ENCODE assay signal across 22 cellular contexts in genomic region chr13:48618937-48619336, GRCh38. TPM values are rescaled to one million over a fixed set of nuclear protein-coding genes. Genes with fewer than 3 reads are reported as not detected.
DNase-seq lines count a peak whose midpoint lies in the region; ATAC-seq, FAIRE-seq and TF ChIP-seq lines count a peak whose summit lies in the region.
"Had no signal": no experiment of that assay in that cellular context is flagged by ENCODE, and none has a peak within 500 bp of the region (broad histone marks: within the 10 kb centered on the region; RNA-seq: fewer than 3 reads in every experiment).

No MANE protein-coding gene starts in this region.

- TF ChIP-seq CTCF in HepG2 (CRISPR knock-in tag; IDR thresholded peaks at IDR 0.05) = no peak
- TF ChIP-seq CTCF in right lobe of liver (IDR thresholded peaks at IDR 0.05) = no peak
- no peak for TF ChIP-seq CTCF in GM12878 (IDR thresholded peaks at IDR 0.05 in 2 of 3, conservative IDR thresholded peaks at IDR 0.05 in 1 of 3; ENCODE audit: control insufficient read depth in 2 of 3, extremely low read depth in 1 of 3, insufficient read depth in 1 of 3, low read depth in 3 of 3, low read length in 3 of 3)

- H4K20me1 ChIP-seq in HepG2 (ENCODE audit: insufficient read depth, low read length) (no peaks in the 10 kb centered on the region), GM12878 (ENCODE audit: control insufficient read depth, insufficient read depth) (no peaks in the 10 kb centered on the region)
- H4K20me1 ChIP-seq: BLaER1 treated with 17β-estradiol and CSF1 and Interleukin-3, amounts not matched to agents 10 nM and 100 nM had no signal

- H3K4me2 ChIP-seq in HepG2 (ENCODE audit: low read depth, low read length) (no peak overlapping the region), GM12878 (ENCODE audit: control insufficient read depth, insufficient read depth) (no peak overlapping the region)
- H3K4me2 ChIP-seq: BLaER1 treated with 17β-estradiol and CSF1 and Interleukin-3, amounts not matched to agents 10 nM and 100 nM had no signal

- H3K79me2 ChIP-seq in HepG2 (ENCODE audit: insufficient read depth, low read length) (no peaks in the 10 kb centered on the region), GM12878 (ENCODE audit: control insufficient read depth, insufficient read depth, low read length) (no peaks in the 10 kb centered on the region)

- ATAC-seq in HepG2 (no peak), right lobe of liver (no peak), GM12878 (no peak), GM21447 (IDR thresholded peaks at IDR 0.05; ENCODE audit: unreplicated experiment) (no peak)
- ATAC-seq: CD8-positive, alpha-beta T cell had no signal

- SMC1A ChIA-PET in GM12878 (lab: Charles Lee; ENCODE audit: uncharacterized antibody, unreplicated experiment) = no interaction called here

- RAD21 ChIA-PET in GM12878 (lab: Charles Lee; ENCODE audit: unreplicated experiment) = no interaction called here

- TF ChIP-seq POLR2A in HepG2 (IDR thresholded peaks at IDR 0.05; ENCODE audit: insufficient read depth in 1 of 2, low read depth in 2 of 2, low read length in 2 of 2) (no peak), right lobe of liver (IDR thresholded peaks at IDR 0.05) (no peak), GM12878 (IDR thresholded peaks at IDR 0.05; ENCODE audit: low read depth, low read length) (no peak)

- no peaks in the 10 kb centered on the region for H3K27me3 ChIP-seq in HepG2 (ENCODE audit: control insufficient read depth in 1 of 2, insufficient read depth in 2 of 2, low read length in 2 of 2)
- no peaks in the 10 kb centered on the region for H3K27me3 ChIP-seq in right lobe of liver
- H3K27me3 ChIP-seq in GM12878 (replicated peaks in 1 of 2; ENCODE audit: control insufficient read depth in 2 of 2, insufficient read depth in 2 of 2, low read length in 1 of 2) = no peaks in the 10 kb centered on the region
- H3K27me3 ChIP-seq: BLaER1 treated with 17β-estradiol and CSF1 and Interleukin-3, amounts not matched to agents 10 nM and 100 nM had no signal

- peaks cover 39% of the 10 kb centered on the region for H3K9me3 ChIP-seq in HepG2 (ENCODE audit: low read length)
- no peaks in the 10 kb centered on the region for H3K9me3 ChIP-seq in right lobe of liver
- peaks cover 20% of the 10 kb centered on the region; the same call in 2 of the 3 replicates for H3K9me3 ChIP-seq in GM12878 (replicated peaks; ENCODE audit: control insufficient read depth, insufficient read depth, low read length)

- TF ChIP-seq EP300 in HepG2 (IDR thresholded peaks at IDR 0.05; ENCODE audit: low read depth in 2 of 2, low read length in 2 of 2) = no peak
- no peak for TF ChIP-seq EP300 in HepG2 (CRISPR knock-in tag; IDR thresholded peaks at IDR 0.05; ENCODE audit: borderline replicate concordance)
- TF ChIP-seq EP300 in GM12878 (IDR thresholded peaks at IDR 0.05; ENCODE audit: borderline replicate concordance in 1 of 2, control insufficient read depth in 1 of 2, low read depth in 2 of 2, low read length in 2 of 2) = no peak

- POLR2A ChIA-PET in HepG2 (lab: Yijun Ruan, JAX) (no interaction called here), GM12878 (lab: Charles Lee) (no interaction called here)

- 52% methylated on average over 2 of the region's 3 CpGs for WGBS in HepG2 (ENCODE audit: low lambda C conversion rate)
- 94% methylated on average over 2 of the region's 3 CpGs for WGBS in right lobe of liver (ENCODE audit: insufficient coverage, low coverage, low lambda C conversion rate, missing lambda C conversion rate)
- WGBS in GM12878 (ENCODE audit: insufficient coverage, insufficient replicate concordance, low lambda C conversion rate, missing lambda C conversion rate) = 29% methylated on average over 3 of the region's 3 CpGs

- no peak for FAIRE-seq in HepG2 (lab: Jason Lieb, UNC)
- FAIRE-seq in GM12878 (lab: Jason Lieb, UNC) = no peak
- FAIRE-seq: A204.1, D721Med, G401.6, GM12892, GM18507 had no signal

- intact Hi-C loops in HepG2 (cut with micrococcal nuclease; ENCODE audit: unreplicated experiment) = no loop called here
- intact Hi-C loops in right lobe of liver (cut with DNase I) = no loop called here
- intact Hi-C loops in GM12878 (cut with micrococcal nuclease; ENCODE audit: unreplicated experiment) = no loop called here

- H3K4me1 ChIP-seq in HepG2 (ENCODE audit: insufficient read depth, low read length) (no peaks in the 10 kb centered on the region), right lobe of liver (no peaks in the 10 kb centered on the region), GM12878 (ENCODE audit: control insufficient read depth, insufficient read depth, low read length) (no peaks in the 10 kb centered on the region)
- H3K4me1 ChIP-seq: BLaER1 treated with 17β-estradiol and CSF1 and Interleukin-3, amounts not matched to agents 10 nM and 100 nM; Caco-2 had no signal

- H3K27ac ChIP-seq in HepG2 (ENCODE audit: extremely low read length, insufficient read depth, low read length) = no peak overlapping the region
- H3K27ac ChIP-seq in right lobe of liver = no peak overlapping the region
- no peak overlapping the region for H3K27ac ChIP-seq in GM12878 (ENCODE audit: control insufficient read depth, insufficient read depth)
- H3K27ac ChIP-seq: BLaER1 treated with 17β-estradiol and CSF1 and Interleukin-3, amounts not matched to agents 10 nM and 100 nM; C4-2B had no signal

- H3K4me3 ChIP-seq in HepG2 (replicated peaks in 1 of 3; ENCODE audit: insufficient read depth in 1 of 3, low read depth in 2 of 3, low read length in 3 of 3) (no peak overlapping the region), right lobe of liver (no peak overlapping the region), GM12878 (no peak overlapping the region)
- H3K4me3 ChIP-seq: BLaER1 treated with 17β-estradiol and CSF1 and Interleukin-3, amounts not matched to agents 10 nM and 100 nM had no signal

- no peaks in the 10 kb centered on the region for H3K36me3 ChIP-seq in HepG2 (replicated peaks in 1 of 2; ENCODE audit: control insufficient read depth in 1 of 2, insufficient read depth in 2 of 2, low read length in 2 of 2)
- H3K36me3 ChIP-seq in right lobe of liver = no peaks in the 10 kb centered on the region
- no peaks in the 10 kb centered on the region for H3K36me3 ChIP-seq in GM12878 (ENCODE audit: control insufficient read depth in 2 of 2, insufficient read depth in 2 of 2, low read length in 1 of 2)

- in situ Hi-C loops in HepG2 (cut with HindIII; ENCODE audit: extremely low pct_ligation_motif_present, low pct_unique_long_range_greater_than_20kb) = no loop called here
- in situ Hi-C loops in GM12878 (cut with MboI) = no loop called here

- H2AFZ ChIP-seq in HepG2 (ENCODE audit: low read length) = no peak overlapping the region
- no peak overlapping the region for H2AFZ ChIP-seq in GM12878 (ENCODE audit: control insufficient read depth, low read depth, low read length)

- TF ChIP-seq RAD21 in HepG2 (CRISPR knock-in tag; IDR thresholded peaks at IDR 0.05) (no peak), GM12878 (IDR thresholded peaks at IDR 0.05; ENCODE audit: insufficient read depth, low read depth, low read length) (no peak)

- no peak overlapping the region for H3K9ac ChIP-seq in HepG2 (ENCODE audit: insufficient read depth, low read depth, low read length)
- H3K9ac ChIP-seq in GM12878 (ENCODE audit: control insufficient read depth, insufficient read depth, low read length) = no peak overlapping the region
- H3K9ac ChIP-seq: BLaER1 treated with 17β-estradiol and CSF1 and Interleukin-3, amounts not matched to agents 10 nM and 100 nM had no signal

- no TSS peak for BruUV-seq in HepG2 (replicated peaks; lab: Mats Ljungman, UMichigan)
- BruUV-seq in GM12878 (replicated peaks; lab: Mats Ljungman, UMichigan) = no TSS peak

- DNase-seq in HepG2 (ENCODE audit: low spot score) = no peak
- DNase-seq in right lobe of liver = no peak
- DNase-seq in GM12878 (ENCODE audit: low read depth, low spot score) = no peak
- DNase-seq in globus pallidus (ENCODE audit: low spot score) = no peak
- DNase-seq: 8988T; AML-193; Caco-2; Calu3; CD4-positive, alpha-beta T cell; CD8-positive, alpha-beta T cell; DMS79 treated with DMSO at 0.1 percent for 48 hours; GF-D8 had no signal

- CTCF ChIA-PET in HepG2 (lab: Yijun Ruan, JAX; ENCODE audit: low intra/inter-chr PET ratio, low total read pairs) (no interaction called here), GM12878 (lab: Yijun Ruan, JAX) (interaction anchor here (1.0 kb wide), 1 partner anchor 13 kb away, joined by 4 read pairs; no protein-coding TSS in a partner anchor)

RNA-seq across cellular contexts. Expression of gene CYSLTR2, which starts 34.8 kb away (rescaled TPM):
- total RNA-seq in HepG2 (2016; rRNA removed; fragmentation: Illumina TruSeq; extraction: Trizol) (not detected in 2 replicates), right lobe of liver (under 1 TPM; 0.06 to 0.93 (median 0.14) TPM), GM12878 (2014; rRNA removed) (under 0.01 TPM in 1 of 2 replicates, not detected in the other), GM12878 (2014; rRNA removed; fragmentation: Illumina TruSeq; extraction: Trizol) (0.04 TPM in 1 of 2 replicates, not detected in the other), GM12878 (2021) (0.08 TPM in 1 of 2 replicates, not detected in the other)
- total RNA-seq in HepG2 (2016; cell fraction: cytosol; rRNA removed; fragmentation: Illumina TruSeq; extraction: Trizol; ENCODE audit: low read depth) = not detected in 2 replicates
- total RNA-seq in HepG2 (2016; cell fraction: insoluble cytoplasmic fraction; rRNA removed; fragmentation: Illumina TruSeq; extraction: Trizol) = not detected in 2 replicates
- total RNA-seq in HepG2 (2016; cell fraction: membrane; rRNA removed; fragmentation: Illumina TruSeq; extraction: Trizol) = not detected in 2 replicates
- not detected in 2 replicates for total RNA-seq in HepG2 (2016; cell fraction: nucleus; rRNA removed; fragmentation: Illumina TruSeq; extraction: Trizol)
- polyA plus RNA-seq in HepG2 (2011; rRNA removed) (not detected in 2 replicates), GM12878 (2011; rRNA removed) (0.03 TPM in 1 of 2 replicates, not detected in the other), GM12878 (2014; fragmentation: Illumina TruSeq; extraction: Trizol) (0.03 TPM in 1 of 2 replicates, not detected in the other), GM12878 (2014; fragmentation: Nextera tagmentation; extraction: Ambion mirVana) (under 1 TPM in 1 of 2 experiments, not detected in 1; 0.02 TPM), GM12878 (2014; rRNA removed) (0.03 TPM in 1 of 2 replicates, not detected in the other), GM12878 (2016; fragmentation: Nextera tagmentation; extraction: Ambion mirVana) (not detected)
- not detected in 2 replicates for polyA plus RNA-seq in HepG2 (2011; cell fraction: cytosol; rRNA removed)
- not detected in 2 replicates for polyA plus RNA-seq in HepG2 (2011; cell fraction: nucleus; rRNA removed)
- not detected in 2 replicates for polyA plus RNA-seq in HepG2 (2012)
- not detected in 2 replicates for polyA plus RNA-seq in HepG2 (2016; cell fraction: cytosol; fragmentation: Illumina TruSeq; extraction: Trizol; ENCODE audit: low read depth)
- polyA plus RNA-seq in HepG2 (2016; cell fraction: insoluble cytoplasmic fraction; fragmentation: Illumina TruSeq; extraction: Trizol; ENCODE audit: low read depth) = not detected in 2 replicates
- polyA plus RNA-seq in HepG2 (2016; cell fraction: membrane; fragmentation: Illumina TruSeq; extraction: Trizol; ENCODE audit: low read depth) = not detected in 2 replicates
- polyA plus RNA-seq in HepG2 (2016; cell fraction: nucleus; fragmentation: Illumina TruSeq; extraction: Trizol; ENCODE audit: insufficient read depth, low read depth) = not detected in 2 replicates
- polyA minus RNA-seq in HepG2 (2011; rRNA and poly(A)+ RNA removed; ENCODE audit: low replicate concordance) = not detected in 2 replicates
- not detected in 2 replicates for polyA minus RNA-seq in HepG2 (2011; cell fraction: cytosol; rRNA and poly(A)+ RNA removed)
- polyA minus RNA-seq in HepG2 (2011; cell fraction: nucleus; rRNA and poly(A)+ RNA removed) = not detected in 2 replicates
- not detected in 2 replicates for total RNA-seq in GM12878 (2013; cell fraction: nucleolus; rRNA removed)
- 0.12 TPM for polyA plus RNA-seq in GM12878 (2011; ENCODE audit: low read depth)
- 0.03 and 0.07 TPM in 2 replicates for polyA plus RNA-seq in GM12878 (2011; cell fraction: cytosol; rRNA removed)
- 0.03 and 0.04 TPM in 2 replicates for polyA plus RNA-seq in GM12878 (2011; cell fraction: nucleus; rRNA removed)
- 0.10 TPM in 1 of 2 replicates, not detected in the other for polyA plus RNA-seq in GM12878 (2012)
- polyA minus RNA-seq in GM12878 (2011; rRNA and poly(A)+ RNA removed) = 0.07 TPM in 1 of 2 replicates, not detected in the other
- not detected in 2 replicates for polyA minus RNA-seq in GM12878 (2011; cell fraction: cytosol; rRNA and poly(A)+ RNA removed)
- polyA minus RNA-seq in GM12878 (2011; cell fraction: nucleus; rRNA and poly(A)+ RNA removed) = not detected in 2 replicates
- total RNA-seq: B cell, Caco-2, Calu3 had no signal
- polyA plus RNA-seq: BJ had no signal

Comparison
In these comparisons a context has a peak if more than half of its experiments do, and no peak if none do; other contexts are left out.
1. Of the 75 proteins assayed by ChIP-seq in both HepG2 and GM12878: peak only in HepG2: none; only in GM12878: CBX5; in both: none; in neither: 74.